ENCODE assay signal across 23 cellular contexts in the genomic region with DNA sequence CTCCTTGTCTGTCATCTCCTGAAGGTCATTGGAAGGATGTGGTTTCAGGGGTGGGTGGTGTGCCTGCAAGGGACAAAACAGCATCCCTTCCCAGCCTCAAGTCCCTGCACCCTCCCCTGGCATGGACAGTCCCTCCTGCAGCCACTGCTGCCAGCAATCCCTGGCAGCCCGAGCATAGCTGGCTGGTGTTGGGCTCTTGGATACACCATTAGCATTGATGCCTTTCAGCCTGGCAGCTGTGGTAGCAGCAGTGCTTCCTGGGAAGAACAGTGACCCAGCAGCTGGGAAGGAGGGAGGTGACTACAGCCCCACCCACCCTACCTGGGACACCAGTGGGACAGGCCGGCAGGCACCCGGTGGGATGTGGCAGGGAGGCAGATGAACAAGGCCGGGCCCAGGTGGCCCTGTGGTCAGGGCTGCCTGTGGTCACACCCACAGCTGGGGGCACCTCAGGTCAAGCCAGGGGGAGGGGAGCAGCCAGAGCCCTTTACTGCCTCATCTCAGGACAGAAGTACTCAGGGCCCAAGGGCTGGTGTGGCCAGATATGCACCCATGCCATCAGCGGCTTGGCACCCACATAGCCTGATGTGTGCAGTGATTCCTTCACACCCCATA. TPM values are rescaled to one million over a fixed set of nuclear protein-coding genes. Genes with fewer than 3 reads are reported as not detected.
A peak's percentile ranks its signal among the peaks of the same experiment; 100 is the strongest.
DNase-seq lines count a peak whose midpoint lies in the region; ATAC-seq, FAIRE-seq and TF ChIP-seq lines count a peak whose summit lies in the region.
"Had no signal": no experiment of that assay in that cellular context is flagged by ENCODE, and none has a peak within 500 bp of the region (broad histone marks: within the 10 kb centered on the region; RNA-seq: fewer than 3 reads in every experiment).

No MANE protein-coding gene starts in this region.

- H2AFZ ChIP-seq in Loucy (ENCODE audit: low read length) (no peak overlapping the region), H1 (ENCODE audit: low read length) (no peak overlapping the region), parathyroid adenoma (peak overlapping the region; percentile 38)

- CTCF ChIA-PET in H1 (lab: Charles Lee; ENCODE audit: partially characterized antibody): interaction anchor here (0.6 to 9.3 kb wide), 11 partner anchors 11 to 162 kb away, joined by 3 to 136 read pairs (median 4); a partner anchor contains a TSS

- H4K20me1 ChIP-seq in BLaER1 treated with 17β-estradiol and CSF1 and Interleukin-3, amounts not matched to agents 10 nM and 100 nM: peaks cover 0 to 7% (median 0%) of the 10 kb centered on the region in 11 experiments; a peak in 1 of 22 replicates
- H4K20me1 ChIP-seq in Loucy (ENCODE audit: insufficient read depth, low read length, poor library complexity, severe bottlenecking) (no peaks in the 10 kb centered on the region), H1 (replicated peaks in 1 of 2; ENCODE audit: control insufficient read depth in 1 of 2, insufficient read depth in 2 of 2, low read length in 2 of 2) (peaks cover 3 to 4% of the 10 kb centered on the region in 2 experiments)

- H3K14ac ChIP-seq in H1 (ENCODE audit: insufficient read length): no peak overlapping the region

- no peaks in the 10 kb centered on the region for H3F3A ChIP-seq in Loucy (ENCODE audit: low read depth)

- no peak overlapping the region for H2AK5ac ChIP-seq in H1 (ENCODE audit: low read depth, low read length)

- H3K4me3 ChIP-seq in BLaER1 treated with 17β-estradiol and CSF1 and Interleukin-3, amounts not matched to agents 10 nM and 100 nM: no peak overlapping the region
- H3K4me3 ChIP-seq in Loucy (ENCODE audit: low read length, poor library complexity, severe bottlenecking) (no peak overlapping the region), H1 (ENCODE audit: extremely low read depth in 1 of 4, insufficient read depth in 2 of 4, low read depth in 3 of 4, low read length in 4 of 4) (no peak overlapping the region), parathyroid adenoma (ENCODE audit: low read depth, low read length) (no peak overlapping the region)
- H3K4me3 ChIP-seq: ovary, tibial artery had no signal

- H2BK5ac ChIP-seq in H1 (ENCODE audit: low read depth, low read length): no peak overlapping the region

- H3K27ac Mint-ChIP-seq in activated T-cell treated with anti-CD3 and anti-CD28 coated beads, Interleukin-2, amount 50 U/mL, for 72 hours: no peak overlapping the region
- peak overlapping the region in 2 of 7 donors; percentile 46 to 74 for H3K27ac Mint-ChIP-seq in CD14-positive monocyte
- H3K27ac Mint-ChIP-seq: activated CD4-positive, alpha-beta memory T cell treated with anti-CD3 and anti-CD28 coated beads for 36 hours; stimulated activated memory B cell treated with anti-CD40 and anti-IgM and Interleukin-4, amounts not matched to agents 10 μg/mL and 1 μg/mL and 100 μg/mL, for 72 hours; T-helper 2 cell treated with Interferon-gamma antibody and Interleukin-4, amounts not matched to agents 5 μg/mL and 100 μg/mL, for 36 hours had no signal

- H2BK20ac ChIP-seq in H1 (ENCODE audit: low read length): no peak overlapping the region

- H3K4me3 Mint-ChIP-seq in activated T-cell treated with anti-CD3 and anti-CD28 coated beads, Interleukin-2, amount 50 U/mL, for 72 hours: no peak overlapping the region
- H3K4me3 Mint-ChIP-seq in CD14-positive monocyte: no peak overlapping the region
- H3K4me3 Mint-ChIP-seq: activated CD4-positive, alpha-beta memory T cell treated with anti-CD3 and anti-CD28 coated beads for 36 hours; central memory CD8-positive, alpha-beta T cell; naive thymus-derived CD4-positive, alpha-beta T cell; stimulated activated memory B cell treated with anti-CD40 and anti-IgM and Interleukin-4, amounts not matched to agents 10 μg/mL and 1 μg/mL and 100 μg/mL, for 72 hours; T-helper 2 cell treated with Interferon-gamma antibody and Interleukin-4, amounts not matched to agents 5 μg/mL and 100 μg/mL, for 36 hours had no signal

- TF ChIP-seq RAD21 in H1 (IDR thresholded peaks at IDR 0.05 in 1 of 2, conservative IDR thresholded peaks at IDR 0.05 in 1 of 2; ENCODE audit: low read depth in 2 of 2, low read length in 2 of 2): no peak

- peaks cover 9 to 35% (median 23%) of the 10 kb centered on the region in 10 experiments for H3K4me1 ChIP-seq in BLaER1 treated with 17β-estradiol and CSF1 and Interleukin-3, amounts not matched to agents 10 nM and 100 nM
- H3K4me1 ChIP-seq in Loucy (ENCODE audit: insufficient read depth, low read length, poor library complexity, severe bottlenecking) (peaks cover 18% of the 10 kb centered on the region), H1 (replicated peaks in 1 of 4; ENCODE audit: control insufficient read depth in 3 of 4, insufficient read depth in 4 of 4, low read length in 3 of 4) (peaks cover 0 to 2% (median under 1%) of the 10 kb centered on the region in 4 experiments; a peak in 2 of 7 replicates), parathyroid adenoma (peaks cover 11% of the 10 kb centered on the region)
- H3K4me1 ChIP-seq: foreskin keratinocyte had no signal

- H3K36me3 ChIP-seq in BLaER1 treated with 17β-estradiol and CSF1 and Interleukin-3, amounts not matched to agents 10 nM and 100 nM: no peaks in the 10 kb centered on the region
- H3K36me3 ChIP-seq in Loucy (ENCODE audit: insufficient read depth, low read length) (no peaks in the 10 kb centered on the region), H1 (ENCODE audit: control insufficient read depth in 2 of 4, insufficient read depth in 4 of 4, low read length in 3 of 4) (no peaks in the 10 kb centered on the region), parathyroid adenoma (ENCODE audit: control insufficient read depth, insufficient read depth, low read length) (no peaks in the 10 kb centered on the region)
- H3K36me3 ChIP-seq: ovary, tibial artery had no signal

- H3K27me3 Mint-ChIP-seq in activated T-cell treated with anti-CD3 and anti-CD28 coated beads, Interleukin-2, amount 50 U/mL, for 72 hours (ENCODE audit: low read depth): no peaks in the 10 kb centered on the region
- peaks cover 1 to 7% (median 2%) of the 10 kb centered on the region in 3 donors for H3K27me3 Mint-ChIP-seq in CD14-positive monocyte (ENCODE audit: low read depth in 3 of 3)
- H3K27me3 Mint-ChIP-seq: activated CD4-positive, alpha-beta memory T cell treated with anti-CD3 and anti-CD28 coated beads for 36 hours; central memory CD8-positive, alpha-beta T cell; naive thymus-derived CD4-positive, alpha-beta T cell had no signal

- H3K27me3 ChIP-seq in BLaER1 treated with 17β-estradiol and CSF1 and Interleukin-3, amounts not matched to agents 10 nM and 100 nM: no peaks in the 10 kb centered on the region
- H3K27me3 ChIP-seq in Loucy (ENCODE audit: insufficient read depth, low read length, poor library complexity, severe bottlenecking): no peaks in the 10 kb centered on the region
- H3K27me3 ChIP-seq in H1 (replicated peaks in 1 of 4; ENCODE audit: control insufficient read depth in 3 of 4, extremely low read depth in 1 of 4, insufficient read depth in 3 of 4, low read length in 3 of 4): no peaks in the 10 kb centered on the region; a peak in 1 of 7 replicates
- no peaks in the 10 kb centered on the region for H3K27me3 ChIP-seq in parathyroid adenoma (ENCODE audit: control insufficient read depth, insufficient read depth, low read length)
- H3K27me3 ChIP-seq: ovary, tibial artery had no signal

- no peaks in the 10 kb centered on the region for H3K23me2 ChIP-seq in H1 (ENCODE audit: low read depth, low read length)

- no peaks in the 10 kb centered on the region for H3K9me2 ChIP-seq in Loucy (replicated peaks; ENCODE audit: low read depth, low read length)

- H2BK12ac ChIP-seq in H1 (ENCODE audit: low read depth, low read length): no peak overlapping the region

- H3K56ac ChIP-seq in H1 (replicated peaks; ENCODE audit: insufficient read length, low read depth, low read length): no peak overlapping the region

- H3K18ac ChIP-seq in H1 (ENCODE audit: extremely low read depth, low read length): no peak overlapping the region

- DNase-seq in H1 (ENCODE audit: low read depth in 1 of 2, low spot score in 2 of 2): no peak
- no peak for DNase-seq in activated T-cell treated with anti-CD3 and anti-CD28 coated beads, Interleukin-2, amount 50 U/mL, for 72 hours
- no peak for DNase-seq in NCI-H2227 (lab: John Stamatoyannopoulos, UW; ENCODE audit: unreplicated experiment)
- no peak for DNase-seq in CD14-positive monocyte (ENCODE audit: low spot score)
- DNase-seq: activated CD4-positive, alpha-beta memory T cell treated with anti-CD3 and anti-CD28 coated beads for 36 hours; activated naive CD4-positive, alpha-beta T cell treated with Interleukin-2 at 50 U/mL for 16 hours; COR-L47; EL; foreskin keratinocyte; mesenchymal stem cell; naive thymus-derived CD4-positive, alpha-beta T cell; NCI-H1417; NCI-H526 treated with DMSO at 0.1 percent for 48 hours; OCI-M1; ovary; tibial artery had no signal

- no peaks in the 10 kb centered on the region for H3K9me3 Mint-ChIP-seq in activated T-cell treated with anti-CD3 and anti-CD28 coated beads, Interleukin-2, amount 50 U/mL, for 72 hours
- H3K9me3 Mint-ChIP-seq in CD14-positive monocyte: no peaks in the 10 kb centered on the region
- H3K9me3 Mint-ChIP-seq: activated CD4-positive, alpha-beta memory T cell treated with anti-CD3 and anti-CD28 coated beads for 36 hours; central memory CD8-positive, alpha-beta T cell; naive thymus-derived CD4-positive, alpha-beta T cell; stimulated activated memory B cell treated with anti-CD40 and anti-IgM and Interleukin-4, amounts not matched to agents 10 μg/mL and 1 μg/mL and 100 μg/mL, for 72 hours; T-helper 2 cell treated with Interferon-gamma antibody and Interleukin-4, amounts not matched to agents 5 μg/mL and 100 μg/mL, for 36 hours had no signal

- H3K79me1 ChIP-seq in H1 (ENCODE audit: low read depth, low read length): no peaks in the 10 kb centered on the region

- no peaks in the 10 kb centered on the region for H3K79me2 ChIP-seq in Loucy (ENCODE audit: insufficient read depth, low read length)
- H3K79me2 ChIP-seq in H1 (ENCODE audit: control insufficient read depth in 1 of 2, insufficient read depth in 2 of 2, low read length in 2 of 2): no peaks in the 10 kb centered on the region
- H3K79me2 ChIP-seq in parathyroid adenoma: no peaks in the 10 kb centered on the region

- peaks cover 7% of the 10 kb centered on the region for H3K4me1 Mint-ChIP-seq in activated T-cell treated with anti-CD3 and anti-CD28 coated beads, Interleukin-2, amount 50 U/mL, for 72 hours (ENCODE audit: low read depth)
- H3K4me1 Mint-ChIP-seq in CD14-positive monocyte: peaks cover 14% of the 10 kb centered on the region
- H3K4me1 Mint-ChIP-seq: stimulated activated memory B cell treated with anti-CD40 and anti-IgM and Interleukin-4, amounts not matched to agents 10 μg/mL and 1 μg/mL and 100 μg/mL, for 72 hours had no signal

- H3K4ac ChIP-seq in H1 (replicated peaks; ENCODE audit: insufficient read length, low read depth, low read length): no peak overlapping the region

- H3K9me3 ChIP-seq in BLaER1 treated with 17β-estradiol and CSF1 and Interleukin-3, amounts not matched to agents 10 nM and 100 nM (replicated peaks in 1 of 11): no peaks in the 10 kb centered on the region
- no peaks in the 10 kb centered on the region for H3K9me3 ChIP-seq in Loucy (ENCODE audit: insufficient read depth, low read depth, low read length)
- H3K9me3 ChIP-seq in H1 (ENCODE audit: insufficient read depth in 2 of 2, low read depth in 1 of 2, low read length in 1 of 2): no peaks in the 10 kb centered on the region
- H3K9me3 ChIP-seq in parathyroid adenoma (ENCODE audit: control insufficient read depth, low read length): no peaks in the 10 kb centered on the region
- H3K9me3 ChIP-seq: ovary, tibial artery had no signal

- no peak for TF ChIP-seq CTCF in Loucy (conservative IDR thresholded peaks at IDR 0.05; ENCODE audit: low read length)
- no peak for TF ChIP-seq CTCF in H1 (IDR thresholded peaks at IDR 0.05; ENCODE audit: control extremely low read depth in 1 of 3, insufficient read depth in 1 of 3, low read depth in 1 of 3, low read length in 3 of 3)
- no peak for TF ChIP-seq CTCF in parathyroid adenoma (IDR thresholded peaks at IDR 0.05)
- TF ChIP-seq CTCF in CD14-positive monocyte (IDR thresholded peaks at IDR 0.05): no peak

- no peak overlapping the region; a peak in 1 of 22 replicates for H3K9ac ChIP-seq in BLaER1 treated with 17β-estradiol and CSF1 and Interleukin-3, amounts not matched to agents 10 nM and 100 nM
- no peak overlapping the region for H3K9ac ChIP-seq in Loucy (ENCODE audit: low read depth, low read length, poor library complexity, severe bottlenecking)
- no peak overlapping the region for H3K9ac ChIP-seq in H1 (replicated peaks in 1 of 4; ENCODE audit: extremely low read depth in 1 of 4, low read depth in 3 of 4, low read length in 3 of 4)
- no peak overlapping the region for H3K9ac ChIP-seq in parathyroid adenoma

- H3K27ac ChIP-seq in BLaER1 treated with 17β-estradiol and CSF1 and Interleukin-3, amounts not matched to agents 10 nM and 100 nM: no peak overlapping the region
- H3K27ac ChIP-seq in H1 (ENCODE audit: low read depth, low read length): no peak overlapping the region
- H3K27ac ChIP-seq in parathyroid adenoma: no peak overlapping the region
- H3K27ac ChIP-seq: foreskin keratinocyte, ovary, tibial artery had no signal

- TF ChIP-seq EP300 in H1 (IDR thresholded peaks at IDR 0.05; ENCODE audit: borderline replicate concordance in 1 of 2, low read depth in 2 of 2, low read length in 2 of 2): no peak

- no peaks in the 10 kb centered on the region for H3K36me3 Mint-ChIP-seq in activated T-cell treated with anti-CD3 and anti-CD28 coated beads, Interleukin-2, amount 50 U/mL, for 72 hours (ENCODE audit: insufficient read depth in 2 of 2)
- H3K36me3 Mint-ChIP-seq in CD14-positive monocyte: no peaks in the 10 kb centered on the region
- H3K36me3 Mint-ChIP-seq: activated CD4-positive, alpha-beta memory T cell treated with anti-CD3 and anti-CD28 coated beads for 36 hours; naive thymus-derived CD4-positive, alpha-beta T cell; stimulated activated memory B cell treated with anti-CD40 and anti-IgM and Interleukin-4, amounts not matched to agents 10 μg/mL and 1 μg/mL and 100 μg/mL, for 72 hours had no signal

- peak overlapping the region; percentile 11 for H4K8ac ChIP-seq in H1 (ENCODE audit: extremely low read depth, insufficient read depth, low read length)

- peak overlapping the region in 8 of 11 experiments; percentile 1 to 47 (median 30); a peak in 11 of 22 replicates for H3K4me2 ChIP-seq in BLaER1 treated with 17β-estradiol and CSF1 and Interleukin-3, amounts not matched to agents 10 nM and 100 nM
- H3K4me2 ChIP-seq in Loucy (ENCODE audit: low read depth, low read length, poor library complexity, severe bottlenecking) (peak overlapping the region; percentile 42), H1 (ENCODE audit: insufficient read depth in 1 of 2, low read depth in 2 of 2, low read length in 2 of 2) (no peak overlapping the region), parathyroid adenoma (ENCODE audit: low read length) (no peak overlapping the region)

- FAIRE-seq in H1 (lab: Jason Lieb, UNC): no peak
- FAIRE-seq: HepG2 had no signal

- H4K5ac ChIP-seq in H1 (ENCODE audit: insufficient read length, low read depth, low read length): no peak overlapping the region

- TF ChIP-seq POLR2A in H1 (IDR thresholded peaks at IDR 0.05; ENCODE audit: control extremely low read depth in 1 of 2, low read depth in 2 of 2, low read length in 2 of 2): no peak

- no peak overlapping the region for H4K91ac ChIP-seq in H1 (replicated peaks; ENCODE audit: insufficient read length, low read length)

- no peak overlapping the region for H2BK15ac ChIP-seq in H1 (ENCODE audit: low read length)

- intact Hi-C loops in CD14-positive monocyte (cut with micrococcal nuclease): no loop called here

- no peak overlapping the region for H3K23ac ChIP-seq in H1 (ENCODE audit: insufficient read length)

- H2BK120ac ChIP-seq in H1 (replicated peaks; ENCODE audit: low read depth, low read length): no peak overlapping the region

- POLR2A ChIA-PET in H1 (lab: Charles Lee; ENCODE audit: partially characterized antibody): interaction anchor here (1.4 to 1.5 kb wide), 2 partner anchors 17 to 152 kb away, joined by 3 read pairs; no protein-coding TSS in a partner anchor

- ATAC-seq in activated T-cell treated with anti-CD3 and anti-CD28 coated beads, Interleukin-2, amount 50 U/mL, for 72 hours (replicated peaks in 1 of 2): no peak
- ATAC-seq: foreskin keratinocyte; HepG2; naive thymus-derived CD4-positive, alpha-beta T cell; stimulated activated memory B cell treated with anti-CD40 and anti-IgM and Interleukin-4, amounts not matched to agents 10 μg/mL and 1 μg/mL and 100 μg/mL, for 72 hours had no signal

- WGBS in H1 (ENCODE audit: extremely low coverage in 1 of 2, insufficient coverage in 1 of 2, insufficient read length in 1 of 2, insufficient replicate concordance in 2 of 2, low coverage in 1 of 2, low lambda C conversion rate in 2 of 2, missing lambda C conversion rate in 1 of 2), 2 experiments: 76% methylated on average over 5 of the region's 5 CpGs; no CpG with 5 or more reads in 1 of the 2 experiments

RNA-seq across cellular contexts. Expression of a gene that starts 32.9 kb away (rescaled TPM):
- total RNA-seq in H1 (2021; fragmentation: NEBNext Ultra II Directional; extraction: Animal tissue kit (Norgen Biotek cat#: 25700)): 25.3 and 25.4 TPM in 2 replicates
- polyA plus RNA-seq in H1 (2011; rRNA removed): 32.4 and 41.9 TPM in 2 replicates
- polyA plus RNA-seq in H1 (2011; cell fraction: cytosol; rRNA removed): 28.3 TPM
- polyA plus RNA-seq in H1 (2011; cell fraction: nucleus; rRNA removed): 26.5 TPM
- polyA plus RNA-seq in H1 (2012, experiment 1 of 2): 14.1 to 22.1 TPM (median 19.9 TPM) in 4 replicates
- 26.6 TPM for polyA plus RNA-seq in H1 (2012, experiment 2 of 2)
- 38.1 TPM for polyA plus RNA-seq in H1 (2013, experiment 1 of 2)
- polyA plus RNA-seq in H1 (2013, experiment 2 of 2): 41.2 TPM
- 18.7 and 24.3 TPM in 2 replicates for polyA minus RNA-seq in H1 (2011; rRNA and poly(A)+ RNA removed)
- 20.0 TPM for polyA minus RNA-seq in H1 (2011; cell fraction: cytosol; rRNA and poly(A)+ RNA removed)
- polyA minus RNA-seq in H1 (2011; cell fraction: nucleus; rRNA and poly(A)+ RNA removed): 14.9 TPM
- total RNA-seq in activated T-cell treated with anti-CD3 and anti-CD28 coated beads, Interleukin-2, amount 50 U/mL, for 72 hours: 10 to 100 TPM; 21.5 to 22.6 TPM
- polyA plus RNA-seq in CD14-positive monocyte: 10 to 100 TPM; 32.9 to 36.2 TPM

RNA-seq across cellular contexts. Expression of a gene that starts 41.5 kb away (rescaled TPM):
- 9.8 and 9.9 TPM in 2 replicates for total RNA-seq in H1 (2021; fragmentation: NEBNext Ultra II Directional; extraction: Animal tissue kit (Norgen Biotek cat#: 25700))
- 34.0 and 34.5 TPM in 2 replicates for polyA plus RNA-seq in H1 (2011; rRNA removed)
- polyA plus RNA-seq in H1 (2011; cell fraction: cytosol; rRNA removed): 22.8 TPM
- polyA plus RNA-seq in H1 (2011; cell fraction: nucleus; rRNA removed): 24.8 TPM
- 10.0 to 19.4 TPM (median 15.1 TPM) in 4 replicates for polyA plus RNA-seq in H1 (2012, experiment 1 of 2)
- 22.1 TPM for polyA plus RNA-seq in H1 (2012, experiment 2 of 2)
- 11.8 TPM for polyA plus RNA-seq in H1 (2013, experiment 1 of 2)
- 12.9 TPM for polyA plus RNA-seq in H1 (2013, experiment 2 of 2)
- polyA minus RNA-seq in H1 (2011; rRNA and poly(A)+ RNA removed): 9.2 and 14.0 TPM in 2 replicates
- polyA minus RNA-seq in H1 (2011; cell fraction: cytosol; rRNA and poly(A)+ RNA removed): 6.3 TPM
- 7.3 TPM for polyA minus RNA-seq in H1 (2011; cell fraction: nucleus; rRNA and poly(A)+ RNA removed)
- 10 to 100 TPM; 16.1 to 17.0 TPM for total RNA-seq in activated T-cell treated with anti-CD3 and anti-CD28 coated beads, Interleukin-2, amount 50 U/mL, for 72 hours
- 10 to 100 TPM; 82.5 to 94.0 TPM for polyA plus RNA-seq in CD14-positive monocyte

RNA-seq across cellular contexts. Expression of a gene that starts 41.6 kb away (rescaled TPM):
- 25.0 and 28.4 TPM in 2 replicates for total RNA-seq in H1 (2021; fragmentation: NEBNext Ultra II Directional; extraction: Animal tissue kit (Norgen Biotek cat#: 25700))
- polyA plus RNA-seq in H1 (2011; rRNA removed) (51.4 and 52.3 TPM in 2 replicates), CD14-positive monocyte (10 to 100 TPM; 20.9 to 23.5 TPM)
- 53.3 TPM for polyA plus RNA-seq in H1 (2011; cell fraction: cytosol; rRNA removed)
- 91.8 TPM for polyA plus RNA-seq in H1 (2011; cell fraction: nucleus; rRNA removed)
- 18.1 to 35.5 TPM (median 31.5 TPM) in 4 replicates for polyA plus RNA-seq in H1 (2012, experiment 1 of 2)
- polyA plus RNA-seq in H1 (2012, experiment 2 of 2): 26.4 TPM
- polyA plus RNA-seq in H1 (2013, experiment 1 of 2): 14.6 TPM
- polyA plus RNA-seq in H1 (2013, experiment 2 of 2): 13.2 TPM
- 54.5 and 61.1 TPM in 2 replicates for polyA minus RNA-seq in H1 (2011; rRNA and poly(A)+ RNA removed)
- 13.8 TPM for polyA minus RNA-seq in H1 (2011; cell fraction: cytosol; rRNA and poly(A)+ RNA removed)
- polyA minus RNA-seq in H1 (2011; cell fraction: nucleus; rRNA and poly(A)+ RNA removed): 20.9 TPM
- 10 to 100 TPM; 46.0 to 46.4 TPM for total RNA-seq in activated T-cell treated with anti-CD3 and anti-CD28 coated beads, Interleukin-2, amount 50 U/mL, for 72 hours

RNA-seq across cellular contexts. Expression of a gene that starts 46.7 kb away (rescaled TPM):
- total RNA-seq in H1 (2021; fragmentation: NEBNext Ultra II Directional; extraction: Animal tissue kit (Norgen Biotek cat#: 25700)): 0.54 and 0.56 TPM in 2 replicates
- 0.79 and 0.93 TPM in 2 replicates for polyA plus RNA-seq in H1 (2011; rRNA removed)
- polyA plus RNA-seq in H1 (2011; cell fraction: cytosol; rRNA removed): 0.96 TPM
- 2.1 TPM for polyA plus RNA-seq in H1 (2011; cell fraction: nucleus; rRNA removed)
- 0.18 to 0.96 TPM (median 0.41 TPM) in 4 replicates for polyA plus RNA-seq in H1 (2012, experiment 1 of 2)
- polyA plus RNA-seq in H1 (2012, experiment 2 of 2): 0.20 TPM
- polyA plus RNA-seq in H1 (2013, experiment 1 of 2): 0.67 TPM
- polyA plus RNA-seq in H1 (2013, experiment 2 of 2): 0.40 TPM
- polyA minus RNA-seq in H1 (2011; rRNA and poly(A)+ RNA removed): 0.32 TPM in 2 replicates
- not detected for polyA minus RNA-seq in H1 (2011; cell fraction: cytosol; rRNA and poly(A)+ RNA removed)
- 0.50 TPM for polyA minus RNA-seq in H1 (2011; cell fraction: nucleus; rRNA and poly(A)+ RNA removed)
- 1 to 10 TPM; 1.2 TPM for total RNA-seq in activated T-cell treated with anti-CD3 and anti-CD28 coated beads, Interleukin-2, amount 50 U/mL, for 72 hours
- under 1 TPM; 0.12 to 0.19 TPM for polyA plus RNA-seq in CD14-positive monocyte

RNA-seq across cellular contexts. Expression of a gene that starts 51.6 kb away (rescaled TPM):
- 10.3 and 11.2 TPM in 2 replicates for total RNA-seq in H1 (2021; fragmentation: NEBNext Ultra II Directional; extraction: Animal tissue kit (Norgen Biotek cat#: 25700))
- polyA plus RNA-seq in H1 (2011; rRNA removed) (15.7 and 15.9 TPM in 2 replicates), CD14-positive monocyte (10 to 100 TPM; 16.0 to 24.0 TPM)
- 20.5 TPM for polyA plus RNA-seq in H1 (2011; cell fraction: cytosol; rRNA removed)
- polyA plus RNA-seq in H1 (2011; cell fraction: nucleus; rRNA removed): 22.6 TPM
- polyA plus RNA-seq in H1 (2012, experiment 1 of 2): 12.1 to 16.1 TPM (median 13.6 TPM) in 4 replicates
- 7.0 TPM for polyA plus RNA-seq in H1 (2012, experiment 2 of 2)
- 7.7 TPM for polyA plus RNA-seq in H1 (2013, experiment 1 of 2)
- polyA plus RNA-seq in H1 (2013, experiment 2 of 2): 7.1 TPM
- 4.5 and 5.8 TPM in 2 replicates for polyA minus RNA-seq in H1 (2011; rRNA and poly(A)+ RNA removed)
- polyA minus RNA-seq in H1 (2011; cell fraction: cytosol; rRNA and poly(A)+ RNA removed): 2.0 TPM
- polyA minus RNA-seq in H1 (2011; cell fraction: nucleus; rRNA and poly(A)+ RNA removed): 10.0 TPM
- total RNA-seq in activated T-cell treated with anti-CD3 and anti-CD28 coated beads, Interleukin-2, amount 50 U/mL, for 72 hours: 10 to 100 TPM; 51.4 to 61.6 TPM

Comparison
In these comparisons a context has a peak if more than half of its experiments do, and no peak if none do; other contexts are left out.
1. H3K4me2 ChIP-seq: peak in BLaER1 treated with 17β-estradiol and CSF1 and Interleukin-3, amounts not matched to agents 10 nM and 100 nM (8 of 11) and Loucy (single experiment); none in H1 (0 of 2) and parathyroid adenoma (single experiment).